9 cellular contexts compared by ENCODE assay signal in genomic region chr5:79255786-79256557, GRCh38. TPM values are rescaled to one million over a fixed set of nuclear protein-coding genes. Genes with fewer than 3 reads are reported as not detected.
A peak's percentile ranks its signal among the peaks of the same experiment; 100 is the strongest.
DNase-seq lines count a peak whose midpoint lies in the region; ATAC-seq, FAIRE-seq and TF ChIP-seq lines count a peak whose summit lies in the region.
"Had no signal": no experiment of that assay in that cellular context is flagged by ENCODE, and none has a peak within 500 bp of the region (broad histone marks: within the 10 kb centered on the region; RNA-seq: fewer than 3 reads in every experiment).

No MANE protein-coding gene starts in this region.

- POLR2A ChIA-PET in Caco-2 (lab: Charles Lee), result no interaction called here

- H2AFZ ChIP-seq in astrocyte (ENCODE audit: low read depth, low read length), result no peak overlapping the region

- peak; percentile 76 for ATAC-seq in HG03432 (IDR thresholded peaks at IDR 0.05; ENCODE audit: unreplicated experiment)
- peak; percentile 57 to 71 for ATAC-seq in lower lobe of right lung
- ATAC-seq in GM18870 (IDR thresholded peaks at IDR 0.05; ENCODE audit: unreplicated experiment), result no peak

- H3K4me1 Mint-ChIP-seq in Caco-2 (ENCODE audit: low read depth, unreplicated experiment) (peaks cover 7% of the 10 kb centered on the region), astrocyte (ENCODE audit: low read depth, unreplicated experiment) (peaks cover 12% of the 10 kb centered on the region)

- H3K4me2 ChIP-seq in astrocyte (ENCODE audit: low read length), result no peak overlapping the region

- in situ Hi-C loops in GM13977 (cut with MboI; ENCODE audit: low pct_unique_long_range_greater_than_20kb, low sequenced_read_pairs, unreplicated experiment), result no loop called here

- H4K20me1 ChIP-seq in astrocyte (ENCODE audit: insufficient read depth, low read length), result peaks cover 24% of the 10 kb centered on the region

- H3K4me3 ChIP-seq in Caco-2 (ENCODE audit: low read depth, low read length) (no peak overlapping the region), astrocyte (ENCODE audit: insufficient read depth, low read depth, low read length) (no peak overlapping the region), lower lobe of right lung (no peak overlapping the region), prostate gland (no peak overlapping the region)
- H3K4me3 ChIP-seq: SK-N-MC had no signal

- no peaks in the 10 kb centered on the region for H3K4me1 ChIP-seq in Caco-2
- H3K4me1 ChIP-seq in astrocyte (ENCODE audit: insufficient read depth, low read length), result no peaks in the 10 kb centered on the region
- no peaks in the 10 kb centered on the region for H3K4me1 ChIP-seq in lower lobe of right lung
- H3K4me1 ChIP-seq in prostate gland (replicated peaks), result no peaks in the 10 kb centered on the region

- no TSS peak for BruUV-seq in Caco-2 (replicated peaks; lab: Mats Ljungman, UMichigan)

- H3K27ac ChIP-seq in astrocyte (ENCODE audit: low read depth, low read length) (no peak overlapping the region), lower lobe of right lung (no peak overlapping the region), prostate gland (no peak overlapping the region)
- H3K27ac ChIP-seq: SK-N-MC had no signal

- peak; percentile 72 to 74 for TF ChIP-seq CTCF in Caco-2 (IDR thresholded peaks at IDR 0.05; ENCODE audit: insufficient read depth in 1 of 2, low read depth in 1 of 2, low read length in 1 of 2, severe bottlenecking in 1 of 2, unreplicated experiment in 1 of 2)
- peak; percentile 48 for TF ChIP-seq CTCF in GM13977 (IDR thresholded peaks at IDR 0.05; ENCODE audit: extremely low read depth, insufficient read depth, missing control alignments)
- TF ChIP-seq CTCF in astrocyte (IDR thresholded peaks at IDR 0.05; ENCODE audit: insufficient read depth, low read depth, low read length), result peak; percentile 51
- TF ChIP-seq CTCF in lower lobe of right lung (IDR thresholded peaks at IDR 0.05), result peak; percentile 37
- TF ChIP-seq CTCF in prostate gland (IDR thresholded peaks at IDR 0.05), result no peak

- H3K9me3 Mint-ChIP-seq in Caco-2 (ENCODE audit: unreplicated experiment) (no peaks in the 10 kb centered on the region), astrocyte (ENCODE audit: unreplicated experiment) (no peaks in the 10 kb centered on the region)

- WGBS in prostate gland, result 86% methylated on average over 5 of the region's 5 CpGs

- CTCF ChIA-PET in Caco-2 (lab: Charles Lee), result interaction anchor here (0.9 to 1.4 kb wide), 2 partner anchors 19 to 127 kb away, joined by 3 to 6 read pairs; no protein-coding TSS in a partner anchor

- peak; percentile 69 to 70 for DNase-seq in Caco-2
- no peak for DNase-seq in GM13977 (ENCODE audit: low spot score)
- peak; percentile 5 for DNase-seq in astrocyte (ENCODE audit: low read depth)
- no peak for DNase-seq in lower lobe of right lung
- DNase-seq in prostate gland (ENCODE audit: low spot score), result no peak
- DNase-seq in kidney glomerular epithelial cell (lab: John Stamatoyannopoulos, UW), result no peak

- H3K36me3 Mint-ChIP-seq in Caco-2 (ENCODE audit: insufficient read depth, unreplicated experiment) (peaks cover 6% of the 10 kb centered on the region), astrocyte (ENCODE audit: low read depth, unreplicated experiment) (no peaks in the 10 kb centered on the region)

- H3K27ac Mint-ChIP-seq in Caco-2 (ENCODE audit: unreplicated experiment) (no peak overlapping the region), astrocyte (ENCODE audit: unreplicated experiment) (no peak overlapping the region)

- no peak overlapping the region for H3K9ac ChIP-seq in astrocyte (ENCODE audit: low read length)

- no peaks in the 10 kb centered on the region for H3K79me2 ChIP-seq in astrocyte (ENCODE audit: insufficient read depth, low read length)

- no peak for TF ChIP-seq POLR2A in prostate gland (IDR thresholded peaks at IDR 0.05)

- no peak for FAIRE-seq in astrocyte (lab: Jason Lieb, UNC)

- no peaks in the 10 kb centered on the region for H3K27me3 Mint-ChIP-seq in Caco-2 (ENCODE audit: insufficient read depth, unreplicated experiment)
- H3K27me3 Mint-ChIP-seq in astrocyte (ENCODE audit: low read depth, unreplicated experiment), result no peaks in the 10 kb centered on the region

- intact Hi-C loops in Caco-2 (cut with micrococcal nuclease; ENCODE audit: unreplicated experiment), result loop anchor here (1.0 kb wide), 1 partner anchor 208 kb away; no protein-coding TSS in a partner anchor
- intact Hi-C loops in lower lobe of right lung (cut with DNase I), result no loop called here
- intact Hi-C loops in prostate gland (cut with DNase I), result no loop called here

- H3K9me3 ChIP-seq in Caco-2 (no peaks in the 10 kb centered on the region), astrocyte (ENCODE audit: insufficient read depth, low read depth, low read length) (no peaks in the 10 kb centered on the region), lower lobe of right lung (no peaks in the 10 kb centered on the region), prostate gland (no peaks in the 10 kb centered on the region)

- no peaks in the 10 kb centered on the region for H3K27me3 ChIP-seq in Caco-2 (replicated peaks; ENCODE audit: control insufficient read depth, insufficient read depth, low read length)
- no peaks in the 10 kb centered on the region for H3K27me3 ChIP-seq in astrocyte (ENCODE audit: insufficient read depth, low read length)
- no peaks in the 10 kb centered on the region for H3K27me3 ChIP-seq in lower lobe of right lung (ENCODE audit: low read depth)
- H3K27me3 ChIP-seq in prostate gland (replicated peaks; ENCODE audit: insufficient read depth), result no peaks in the 10 kb centered on the region

- H3K36me3 ChIP-seq in Caco-2 (ENCODE audit: control insufficient read depth, insufficient read depth, low read length), result no peaks in the 10 kb centered on the region
- H3K36me3 ChIP-seq in astrocyte (ENCODE audit: insufficient read depth, low read length), result no peaks in the 10 kb centered on the region
- H3K36me3 ChIP-seq in lower lobe of right lung, result no peaks in the 10 kb centered on the region
- no peaks in the 10 kb centered on the region for H3K36me3 ChIP-seq in prostate gland

- H3K4me3 Mint-ChIP-seq in Caco-2 (ENCODE audit: unreplicated experiment) (no peak overlapping the region), astrocyte (ENCODE audit: unreplicated experiment) (no peak overlapping the region)

RNA-seq across cellular contexts. Expression of gene JMY, which starts 20.0 kb away (rescaled TPM):
- total RNA-seq in Caco-2 (2022) (10.5 and 11.3 TPM in 2 replicates), astrocyte (7.0 and 9.0 TPM in 2 replicates), lower lobe of right lung (10.6 TPM), prostate gland (10 to 100 TPM; 19.8 to 25.7 TPM)

Comparison
In these comparisons a context has a peak if more than half of its experiments do, and no peak if none do; other contexts are left out.
1. DNase-seq: peak in Caco-2 (2 of 2) and astrocyte (single experiment); none in GM13977 (single experiment), lower lobe of right lung (single experiment), prostate gland (single experiment) and kidney glomerular epithelial cell (single experiment).
2. CTCF ChIP-seq: peak in Caco-2 (2 of 2), GM13977 (single experiment), astrocyte (single experiment) and lower lobe of right lung (single experiment); none in prostate gland (0 of 4).